Comparison of ENCODE assay signal across 8 cellular contexts in genomic region chr21:42234464-42235241, GRCh38. TPM values are rescaled to one million over a fixed set of nuclear protein-coding genes. Genes with fewer than 3 reads are reported as not detected.
DNase-seq lines count a peak whose midpoint lies in the region; ATAC-seq and TF ChIP-seq lines count a peak whose summit lies in the region.

No MANE protein-coding gene starts in this region.

- peak overlapping the region; percentile 62 for H3K9ac ChIP-seq in smooth muscle cell (ENCODE audit: low read depth)

- TF ChIP-seq CTCF in BE2C (IDR thresholded peaks at IDR 0.05; ENCODE audit: low read depth, low read length) (no peak), WERI-Rb-1 (IDR thresholded peaks at IDR 0.05; ENCODE audit: low read depth, low read length) (no peak), brain (conservative IDR thresholded peaks at IDR 0.05) (no peak), smooth muscle cell (IDR thresholded peaks at IDR 0.05; ENCODE audit: borderline replicate concordance, insufficient read depth, poor library complexity, severe bottlenecking) (no peak)

- ATAC-seq in GM19463 (IDR thresholded peaks at IDR 0.05; ENCODE audit: unreplicated experiment): peak; percentile 40
- no peak for ATAC-seq in HG02610 (IDR thresholded peaks at IDR 0.05; ENCODE audit: unreplicated experiment)

- no peaks in the 10 kb centered on the region for H3K79me2 ChIP-seq in smooth muscle cell (ENCODE audit: low read depth)

- H3K4me1 ChIP-seq in BE2C (peaks cover 28% of the 10 kb centered on the region), smooth muscle cell (ENCODE audit: low read depth) (peaks cover 24% of the 10 kb centered on the region)

- H3F3A ChIP-seq in smooth muscle cell (ENCODE audit: low read depth): peaks cover 21% of the 10 kb centered on the region

- peak overlapping the region; percentile 82 to 95 (median 94) for H3K27ac Mint-ChIP-seq in brain
- peak overlapping the region; percentile 68 to 97 (median 93) for H3K27ac Mint-ChIP-seq in immature natural killer cell

- H3K27me3 ChIP-seq in BE2C (no peaks in the 10 kb centered on the region), WERI-Rb-1 (ENCODE audit: insufficient read depth, low read depth, severe bottlenecking) (no peaks in the 10 kb centered on the region), smooth muscle cell (ENCODE audit: low read depth) (peaks cover 2% of the 10 kb centered on the region)

- peak overlapping the region; percentile 58 for H3K4me3 ChIP-seq in BE2C (ENCODE audit: low read depth, low read length)
- H3K4me3 ChIP-seq in WERI-Rb-1 (ENCODE audit: low read depth, low read length): peak overlapping the region; percentile 40
- peak overlapping the region; percentile 54 for H3K4me3 ChIP-seq in smooth muscle cell

- H3K9me3 Mint-ChIP-seq in brain: no peaks in the 10 kb centered on the region
- H3K9me3 Mint-ChIP-seq in immature natural killer cell: no peaks in the 10 kb centered on the region

- H4K20me1 ChIP-seq in smooth muscle cell (ENCODE audit: low read depth): no peaks in the 10 kb centered on the region

- H3K4me1 Mint-ChIP-seq in brain (peaks cover 94% of the 10 kb centered on the region), immature natural killer cell (peaks cover 82 to 91% of the 10 kb centered on the region in 2 donors)

- 4% methylated on average over 60 of the region's 73 CpGs for WGBS in smooth muscle cell (ENCODE audit: low lambda C conversion rate)

- no peaks in the 10 kb centered on the region; the same call in 1 of the 2 replicates for H3K36me3 ChIP-seq in BE2C
- no peaks in the 10 kb centered on the region for H3K36me3 ChIP-seq in WERI-Rb-1
- H3K36me3 ChIP-seq in smooth muscle cell (ENCODE audit: low read depth): no peaks in the 10 kb centered on the region

- H3K4me3 Mint-ChIP-seq in brain (peak overlapping the region; percentile 72 to 79 (median 77)), immature natural killer cell (peak overlapping the region; percentile 69 to 84 (median 82))

- no peaks in the 10 kb centered on the region for H3K9me3 ChIP-seq in BE2C
- no peaks in the 10 kb centered on the region for H3K9me3 ChIP-seq in WERI-Rb-1 (ENCODE audit: severe bottlenecking)
- H3K9me3 ChIP-seq in smooth muscle cell (replicated peaks; ENCODE audit: low read depth): no peaks in the 10 kb centered on the region

- H3K27me3 Mint-ChIP-seq in brain (no peaks in the 10 kb centered on the region), immature natural killer cell (ENCODE audit: low read depth in 3 of 3) (peaks cover 12 to 33% (median 17%) of the 10 kb centered on the region in 3 donors)

- DNase-seq in BE2C: peak; percentile 91
- DNase-seq in NCI-H1417 (lab: John Stamatoyannopoulos, UW): peak; percentile 74 to 92 (median 91)
- peak; percentile 74 for DNase-seq in WERI-Rb-1
- DNase-seq in immature natural killer cell: peak; percentile 84 to 86 (median 86)
- no peak for DNase-seq in smooth muscle cell (lab: John Stamatoyannopoulos, UW; ENCODE audit: unreplicated experiment)

- peak overlapping the region; percentile 30 for H2AFZ ChIP-seq in smooth muscle cell (ENCODE audit: low read depth)

- H3K27ac ChIP-seq in WERI-Rb-1 (peak overlapping the region; percentile 52), smooth muscle cell (ENCODE audit: low read depth) (peak overlapping the region; percentile 34)

- H3K4me2 ChIP-seq in smooth muscle cell: peak overlapping the region; percentile 93

- H3K36me3 Mint-ChIP-seq in brain (no peaks in the 10 kb centered on the region), immature natural killer cell (no peaks in the 10 kb centered on the region)

RNA-seq across cellular contexts. Expression of gene ABCG1, which starts 15.7 kb away (rescaled TPM):
- 9.5 TPM for polyA plus RNA-seq in BE2C (2012; ENCODE audit: insufficient read depth, insufficient read length, low read depth)
- polyA plus RNA-seq in brain (ENCODE audit: insufficient read depth, low read depth, low replicate concordance) (31.4 TPM), immature natural killer cell (10 to 100 TPM in 1 of 3 donors, 1 to 10 TPM in 2; 4.3 to 10.9 (median 8.2) TPM), smooth muscle cell (0.55 and 1.1 TPM in 2 replicates)
- 1.7 and 2.9 TPM in 2 replicates for total RNA-seq in smooth muscle cell
